Comparison of ENCODE assay signal across 24 cellular contexts in genomic region chr10:63467833-63468232, GRCh38. TPM values are rescaled to one million over a fixed set of nuclear protein-coding genes. Genes with fewer than 3 reads are reported as not detected.
DNase-seq lines count a peak whose midpoint lies in the region; FAIRE-seq and TF ChIP-seq lines count a peak whose summit lies in the region.
"Had no signal": no experiment of that assay in that cellular context is flagged by ENCODE, and none has a peak within 500 bp of the region (broad histone marks: within the 10 kb centered on the region; RNA-seq: fewer than 3 reads in every experiment).

No MANE protein-coding gene starts in this region.

- H3K9me3 Mint-ChIP-seq in HFFc6 = no peaks in the 10 kb centered on the region
- no peaks in the 10 kb centered on the region for H3K9me3 Mint-ChIP-seq in mesothelial cell of epicardium
- H3K9me3 Mint-ChIP-seq: stimulated activated naive B cell treated with anti-CD40 and anti-IgM and Interleukin-4, amounts not matched to agents 10 μg/mL and 1 μg/mL and 100 μg/mL, for 72 hours had no signal

- H3K27me3 Mint-ChIP-seq in HFFc6 (ENCODE audit: insufficient read depth) (no peaks in the 10 kb centered on the region), mesothelial cell of epicardium (ENCODE audit: low read depth) (no peaks in the 10 kb centered on the region)
- H3K27me3 Mint-ChIP-seq: stimulated activated naive B cell treated with anti-CD40 and anti-IgM and Interleukin-4, amounts not matched to agents 10 μg/mL and 1 μg/mL and 100 μg/mL, for 72 hours had no signal

- peaks cover 14 to 33% of the 10 kb centered on the region in 2 experiments; a peak in 3 of 4 replicates for H3K4me1 ChIP-seq in SK-N-SH (ENCODE audit: control insufficient read depth in 1 of 2, insufficient read depth in 2 of 2, low read depth in 1 of 2, low read length in 1 of 2)
- H3K4me1 ChIP-seq: Peyer's patch had no signal

- H3K9ac ChIP-seq in SK-N-SH = no peak overlapping the region

- H3K36me3 ChIP-seq in SK-N-SH (replicated peaks in 1 of 2; ENCODE audit: control insufficient read depth in 1 of 2, insufficient read depth in 2 of 2, low read length in 1 of 2) = peaks cover 0 to 5% of the 10 kb centered on the region in 2 experiments
- H3K36me3 ChIP-seq: neutrophil, Peyer's patch, right atrium auricular region, tibial nerve had no signal

- peaks cover 4% of the 10 kb centered on the region; the same call in 1 of the 2 replicates for H3K36me3 Mint-ChIP-seq in HFFc6 (ENCODE audit: low read depth)
- H3K36me3 Mint-ChIP-seq in mesothelial cell of epicardium = no peaks in the 10 kb centered on the region

- no peak for FAIRE-seq in frontal cortex (lab: Jason Lieb, UNC)
- FAIRE-seq: TTC549 had no signal

- H3F3A ChIP-seq in SK-N-SH (replicated peaks; ENCODE audit: insufficient read depth) = peaks cover 30% of the 10 kb centered on the region

- H3K4me3 Mint-ChIP-seq in HFFc6 (no peak overlapping the region; the same call in 1 of the 2 replicates), mesothelial cell of epicardium (no peak overlapping the region)
- H3K4me3 Mint-ChIP-seq: stimulated activated naive B cell treated with anti-CD40 and anti-IgM and Interleukin-4, amounts not matched to agents 10 μg/mL and 1 μg/mL and 100 μg/mL, for 72 hours had no signal

- CTCF ChIA-PET in SK-N-SH (lab: Yijun Ruan, JAX) (interaction anchor here (1.5 to 2.2 kb wide), 2 partner anchors 243 to 252 kb away, joined by 3 to 6 read pairs; no protein-coding TSS in a partner anchor), RWPE1 (lab: Yijun Ruan, JAX) (no interaction called here)

- H2AFZ ChIP-seq in SK-N-SH (ENCODE audit: low read depth) = no peak overlapping the region

- DNase-seq in DMS 273 (lab: John Stamatoyannopoulos, UW; ENCODE audit: unreplicated experiment) (peak; percentile 23), DMS 273 treated with DMSO at 0.1 percent for 48 hours (lab: John Stamatoyannopoulos, UW) (no peak), HFFc6 (no peak), SK-N-SH (peak; percentile 36), mesothelial cell of epicardium (ENCODE audit: low spot score in 2 of 2, unreplicated experiment in 2 of 2) (no peak), RWPE1 (ENCODE audit: low spot score) (no peak), frontal cortex (ENCODE audit: low spot score in 2 of 2) (no peak)
- DNase-seq in activated CD8-positive, alpha-beta memory T cell treated with anti-CD3 and anti-CD28 coated beads for 24 hours = no peak
- DNase-seq: activated CD4-positive, alpha-beta T cell treated with anti-CD3 and anti-CD28 coated beads, Interleukin-2, amount 50 U/mL, for 1 hour; activated naive CD4-positive, alpha-beta T cell; C1 segment of cervical spinal cord; DMS53; NCI-H1092; NCI-H2081 treated with DMSO at 0.1 percent for 48 hours; NCI-H526 treated with DMSO at 0.1 percent for 48 hours; Peyer's patch; stimulated activated CD4-positive, alpha-beta T cell treated with anti-CD3 and anti-CD28 coated beads, Interleukin-15, amount 100 ng/mL, for 24 hours; stimulated activated naive B cell treated with anti-CD40 and anti-IgM and Interleukin-4, amounts not matched to agents 10 μg/mL and 1 μg/mL and 100 μg/mL, for 72 hours had no signal

- H3K4me2 ChIP-seq in SK-N-SH = peak overlapping the region; percentile 81; the same call in 1 of the 2 replicates

- peaks cover 95% of the 10 kb centered on the region for H3K79me2 ChIP-seq in SK-N-SH (ENCODE audit: insufficient read depth)

- H3K9me2 ChIP-seq in SK-N-SH = no peaks in the 10 kb centered on the region

- H3K27ac Mint-ChIP-seq in HFFc6 (peak overlapping the region; percentile 92), mesothelial cell of epicardium (peak overlapping the region; percentile 73)
- H3K27ac Mint-ChIP-seq: stimulated activated naive B cell treated with anti-CD40 and anti-IgM and Interleukin-4, amounts not matched to agents 10 μg/mL and 1 μg/mL and 100 μg/mL, for 72 hours had no signal

- H3K27ac ChIP-seq in SK-N-SH (ENCODE audit: low read depth in 2 of 2, low read length in 1 of 2) (peak overlapping the region; percentile 62 to 86), RWPE1 (no peak overlapping the region)
- H3K27ac ChIP-seq: 22Rv1, HL-60, neutrophil, Peyer's patch had no signal

- H3K9me3 ChIP-seq in SK-N-SH = no peaks in the 10 kb centered on the region
- H3K9me3 ChIP-seq: neutrophil, Peyer's patch, right atrium auricular region, tibial nerve had no signal

- POLR2A ChIA-PET in SK-N-SH (lab: Yijun Ruan, JAX) = no interaction called here
- POLR2A ChIA-PET in RWPE1 (lab: Yijun Ruan, JAX; ENCODE audit: low non-redundant PET) = no interaction called here

- TF ChIP-seq CTCF in HFFc6 (IDR thresholded peaks at IDR 0.05) (no peak), SK-N-SH (IDR thresholded peaks at IDR 0.05) (no peak), mesothelial cell of epicardium (IDR thresholded peaks at IDR 0.05; ENCODE audit: unreplicated experiment) (no peak), RWPE1 (conservative IDR thresholded peaks at IDR 0.05; ENCODE audit: low read depth) (no peak)

- 29% methylated on average over 1 of the region's 1 CpG for WGBS in SK-N-SH (ENCODE audit: low lambda C conversion rate)

- peak; percentile 9; the same call in 1 of the 2 replicates for TF ChIP-seq RAD21 in SK-N-SH (IDR thresholded peaks at IDR 0.05; ENCODE audit: low read length)

- peaks cover 22% of the 10 kb centered on the region; the same call in 1 of the 2 replicates for H4K20me1 ChIP-seq in SK-N-SH (ENCODE audit: insufficient read depth)

- H3K27me3 ChIP-seq in SK-N-SH (ENCODE audit: insufficient read depth) = no peaks in the 10 kb centered on the region
- H3K27me3 ChIP-seq: Peyer's patch, right atrium auricular region, tibial nerve had no signal

- H3K4me3 ChIP-seq in SK-N-SH (ENCODE audit: low read depth in 2 of 2, low read length in 1 of 2) = no peak overlapping the region
- H3K4me3 ChIP-seq: Peyer's patch, right atrium auricular region, tibial nerve had no signal

- peaks cover 59% of the 10 kb centered on the region for H3K4me1 Mint-ChIP-seq in HFFc6 (ENCODE audit: low read depth)
- H3K4me1 Mint-ChIP-seq in mesothelial cell of epicardium = peaks cover 43% of the 10 kb centered on the region

- no peak for TF ChIP-seq EP300 in SK-N-SH (IDR thresholded peaks at IDR 0.05; ENCODE audit: borderline replicate concordance in 1 of 2, low read depth in 1 of 2, low read length in 1 of 2)

TF ChIP-seq in SK-N-SH, 30 proteins besides CTCF, POLR2A, EP300 and RAD21:
- TF ChIP-seq TEAD4 (IDR thresholded peaks at IDR 0.05; ENCODE audit: borderline replicate concordance, insufficient read depth) (no peak), EZH2phosphoT487 (IDR thresholded peaks at IDR 0.05; ENCODE audit: borderline replicate concordance, low read depth) (no peak), SIN3A (IDR thresholded peaks at IDR 0.05; ENCODE audit: borderline replicate concordance, low read depth, low read length) (no peak), CHD2 (IDR thresholded peaks at IDR 0.05; ENCODE audit: low read length, partially characterized antibody) (peak; percentile 26), ELF1 (IDR thresholded peaks at IDR 0.05) (no peak), TCF12 (IDR thresholded peaks at IDR 0.05) (peak; percentile 77)
TF ChIP-seq in SK-N-SH: peak in this region for 2.

RNA-seq across cellular contexts. Expression of gene JMJD1C, which starts 2.1 kb away (rescaled TPM):
- total RNA-seq in HFFc6 (2021; fragmentation: NEBNext Ultra II Directional; extraction: Animal tissue kit (Norgen Biotek cat#: 25700)) = 10 to 100 TPM; 29.0 to 36.7 (median 32.8) TPM
- 11.7 and 15.3 TPM in 2 replicates for polyA plus RNA-seq in SK-N-SH (2012; rRNA removed)
- polyA plus RNA-seq in SK-N-SH (2012; cell fraction: cytosol; rRNA removed) = 11.6 and 12.5 TPM in 2 replicates
- polyA plus RNA-seq in SK-N-SH (2012; cell fraction: nucleus; rRNA removed) = 21.6 and 49.9 TPM in 2 replicates
- total RNA-seq in mesothelial cell of epicardium (109 to 117 TPM (median 112 TPM) in 3 replicates), frontal cortex (165 TPM)

RNA-seq across cellular contexts. Expression of gene REEP3, which starts 53.4 kb away (rescaled TPM):
- 10 to 100 TPM; 66.0 to 83.2 (median 75.6) TPM for total RNA-seq in HFFc6 (2021; fragmentation: NEBNext Ultra II Directional; extraction: Animal tissue kit (Norgen Biotek cat#: 25700))
- 7.6 and 9.6 TPM in 2 replicates for polyA plus RNA-seq in SK-N-SH (2012; rRNA removed)
- 13.0 and 17.1 TPM in 2 replicates for polyA plus RNA-seq in SK-N-SH (2012; cell fraction: cytosol; rRNA removed)
- 2.8 and 4.7 TPM in 2 replicates for polyA plus RNA-seq in SK-N-SH (2012; cell fraction: nucleus; rRNA removed)
- total RNA-seq in mesothelial cell of epicardium = 28.5 to 33.1 TPM (median 31.9 TPM) in 3 replicates
- 17.9 TPM for total RNA-seq in frontal cortex

Comparison
In these comparisons a context has a peak if more than half of its experiments do, and no peak if none do; other contexts are left out.
1. DNase-seq: peak in DMS 273 (single experiment) and SK-N-SH (single experiment); none in DMS 273 treated with DMSO at 0.1 percent for 48 hours (single experiment), HFFc6 (single experiment), mesothelial cell of epicardium (0 of 2), RWPE1 (single experiment), frontal cortex (0 of 2) and activated CD8-positive, alpha-beta memory T cell treated with anti-CD3 and anti-CD28 coated beads for 24 hours (single experiment).